Comparison of ENCODE assay signal across 7 cellular contexts in genomic region chr11:61967177-61967923, GRCh38. TPM values are rescaled to one million over a fixed set of nuclear protein-coding genes. Genes with fewer than 3 reads are reported as not detected.
DNase-seq lines count a peak whose midpoint lies in the region; ATAC-seq and TF ChIP-seq lines count a peak whose summit lies in the region.

Gene FTH1 (minus strand): TSS chr11:61967634. CDS start chr11:61967425, 209 bp downstream.

- 0% methylated on average over 55 of the region's 89 CpGs; no CpG with 5 or more reads in 1 of the 2 donors for WGBS in body of pancreas, 2 donors

- intact Hi-C loops in body of pancreas (cut with DNase I): no loop called here

- peak; percentile 100 for TF ChIP-seq POLR2A in body of pancreas (IDR thresholded peaks at IDR 0.05)

- TF ChIP-seq CTCF in body of pancreas (IDR thresholded peaks at IDR 0.05): peak in 2 of 7 experiments; percentile 4 to 10

- H3K27ac ChIP-seq in body of pancreas: peak within 1 kb of the TSS; percentile 97 to 99 (median 98)

- H3K4me3 ChIP-seq in body of pancreas: peak within 1 kb of the TSS; percentile 72 to 89
- H3K4me3 ChIP-seq in iPS-11a (ENCODE audit: low read depth, low read length): peak within 1 kb of the TSS; percentile 80
- peak within 1 kb of the TSS; percentile 91 for H3K4me3 ChIP-seq in skeletal muscle cell (ENCODE audit: low read depth, low read length)

- ATAC-seq in GM18511 (IDR thresholded peaks at IDR 0.05; ENCODE audit: unreplicated experiment): peak; percentile 59
- peak; percentile 45 for ATAC-seq in HG02981 (IDR thresholded peaks at IDR 0.05; ENCODE audit: unreplicated experiment)
- ATAC-seq in body of pancreas: peak; percentile 72

- H3K27me3 ChIP-seq in body of pancreas: no peaks in the 10 kb centered on the region

- DNase-seq in NCI-H2081 treated with DMSO at 0.1 percent for 48 hours (lab: John Stamatoyannopoulos, UW) (peak; percentile 63), UCSD-AML1 (lab: John Stamatoyannopoulos, UW; ENCODE audit: unreplicated experiment) (peak; percentile 93), body of pancreas (peak; percentile 94 to 96 (median 94)), skeletal muscle cell (ENCODE audit: low read depth) (peak; percentile 67)

- H3K4me1 ChIP-seq in body of pancreas: peaks cover 75% of the 10 kb centered on the region

- H3K9me3 ChIP-seq in body of pancreas: no peaks in the 10 kb centered on the region

- peaks cover 0 to 13% of the 10 kb centered on the region in 2 donors for H3K36me3 ChIP-seq in body of pancreas (replicated peaks in 1 of 2; ENCODE audit: insufficient read depth in 1 of 2, low read depth in 2 of 2)

RNA-seq across cellular contexts. Expression of gene FTH1, which starts in this region (rescaled TPM):
- total RNA-seq in body of pancreas: 1,000 to 10,000 TPM; 1,333 to 1,363 TPM

Comparison
In these comparisons a context has a peak if more than half of its experiments do, and no peak if none do; other contexts are left out.
1. Peak in every context shown above with its lines: DNase-seq, ATAC-seq, H3K4me3 ChIP-seq and H3K27ac ChIP-seq.